Comparison of ENCODE assay signal across 3 cellular contexts in the genomic region with DNA sequence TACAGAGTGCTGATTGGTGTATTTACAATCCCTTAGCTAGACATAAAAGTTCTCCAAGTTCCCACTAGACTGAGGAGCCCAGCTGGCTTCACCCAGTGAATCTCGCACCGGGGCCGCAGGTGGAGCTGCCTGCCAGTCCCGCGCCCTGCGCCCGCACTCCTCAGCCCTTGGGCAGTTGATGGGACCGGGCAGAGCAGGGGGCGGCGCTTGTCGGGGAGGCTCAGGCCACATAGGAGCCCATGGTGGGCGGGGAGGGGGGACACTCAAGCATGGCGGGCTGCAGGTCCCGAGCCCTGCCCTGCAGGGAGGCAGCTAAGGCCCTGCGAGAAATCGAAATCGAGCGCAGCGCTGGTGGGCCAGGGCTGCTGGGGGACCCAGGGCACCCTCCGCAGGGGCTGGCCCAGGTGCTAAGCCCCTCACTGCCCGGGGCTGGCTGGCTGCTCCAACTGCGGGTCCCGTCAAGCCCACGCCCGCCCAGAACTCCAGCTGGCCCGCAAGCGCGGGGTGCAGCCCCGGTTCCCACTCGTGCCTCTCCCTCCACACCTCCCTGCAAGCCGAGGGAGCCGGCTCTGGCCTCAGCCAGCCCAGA. TPM values are rescaled to one million over a fixed set of nuclear protein-coding genes. Genes with fewer than 3 reads are reported as not detected.
"Had no signal": no experiment of that assay in that cellular context is flagged by ENCODE, and none has a peak within 500 bp of the region (broad histone marks: within the 10 kb centered on the region; RNA-seq: fewer than 3 reads in every experiment).

No MANE protein-coding gene starts in this region.

RNA-seq across cellular contexts. Expression of gene CHRNA1, which starts 54.8 kb away (rescaled TPM):
- total RNA-seq: HepG2, HT-29, K562 had no signal
- polyA plus RNA-seq: HepG2, K562 had no signal
